Comparison of ENCODE assay signal across 1 cellular context in the genomic region with DNA sequence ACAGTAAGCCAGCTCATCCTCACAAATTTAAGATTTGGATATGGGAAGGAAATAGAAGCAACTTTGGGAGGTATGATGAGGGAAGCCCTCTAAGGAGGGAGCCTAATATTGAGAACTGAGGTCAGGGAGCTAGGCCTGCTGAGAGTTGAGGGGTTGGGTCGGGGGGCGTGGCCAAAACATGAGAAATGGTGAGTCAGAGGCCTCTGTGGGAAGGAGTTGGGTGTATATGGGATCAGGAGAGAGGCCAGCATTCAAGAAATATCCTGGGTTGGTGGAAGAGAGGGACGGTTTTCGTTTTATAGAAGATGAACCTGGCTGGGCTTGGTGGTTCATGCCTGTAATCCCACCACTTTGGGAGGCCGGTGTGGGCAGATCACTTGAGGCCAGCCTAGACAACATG.
TF ChIP-seq lines count a peak whose summit lies in the region.

No MANE protein-coding gene starts in this region.

TF ChIP-seq in A549, 52 proteins besides CTCF, POLR2A, EP300 and RAD21:
- no peak for TF ChIP-seq TFCP2L1 (CRISPR knock-in tag; IDR thresholded peaks at IDR 0.05)
- no peak for TF ChIP-seq HOXA7 (CRISPR knock-in tag; IDR thresholded peaks at IDR 0.05)
